8 cellular contexts compared by ENCODE assay signal in genomic region chr17:50056961-50057330, GRCh38. TPM values are rescaled to one million over a fixed set of nuclear protein-coding genes. Genes with fewer than 3 reads are reported as not detected.
A peak's percentile ranks its signal among the peaks of the same experiment; 100 is the strongest.
DNase-seq lines count a peak whose midpoint lies in the region; ATAC-seq and TF ChIP-seq lines count a peak whose summit lies in the region.

No MANE protein-coding gene starts in this region.

- no peak for TF ChIP-seq CTCF in GM12865 (IDR thresholded peaks at IDR 0.05; ENCODE audit: insufficient read depth, low read depth, low read length, missing control alignments)
- TF ChIP-seq CTCF in fibroblast of the aortic adventitia (IDR thresholded peaks at IDR 0.05; ENCODE audit: insufficient read depth, low read length) = no peak

- H3K4me3 ChIP-seq in GM12865 (ENCODE audit: low read depth, low read length) (peak overlapping the region; percentile 68), fibroblast of the aortic adventitia (ENCODE audit: low read depth, low read length) (peak overlapping the region; percentile 81), rectal smooth muscle tissue (ENCODE audit: low read length) (peak overlapping the region; percentile 86)

- no peaks in the 10 kb centered on the region for H3K27me3 ChIP-seq in rectal smooth muscle tissue (ENCODE audit: control insufficient read depth, insufficient read depth, low read length)

- H3K4me1 ChIP-seq in rectal smooth muscle tissue (ENCODE audit: control insufficient read depth, insufficient read depth, low read length) = peaks cover 33% of the 10 kb centered on the region

- peak overlapping the region; percentile 79 for H3K27ac ChIP-seq in rectal smooth muscle tissue (ENCODE audit: low read depth, low read length)

- no peaks in the 10 kb centered on the region for H3K36me3 ChIP-seq in rectal smooth muscle tissue (ENCODE audit: control insufficient read depth, insufficient read depth, low read length)

- no peak for DNase-seq in GM12865 (ENCODE audit: low read depth)
- DNase-seq in fibroblast of the aortic adventitia (ENCODE audit: low read depth) = no peak
- no peak for DNase-seq in NCI-H69 (lab: John Stamatoyannopoulos, UW)
- DNase-seq in MV-4-11 (lab: John Stamatoyannopoulos, UW) = no peak
- no peak for DNase-seq in NCI-H226

- ATAC-seq in SK-N-SH treated with all-trans-retinoic acid at 6 μM for 48 hours (peak; percentile 6), HG02970 (IDR thresholded peaks at IDR 0.05; ENCODE audit: low FRiP score, unreplicated experiment) (no peak)

- peak overlapping the region; percentile 12 for H3K9ac ChIP-seq in rectal smooth muscle tissue (ENCODE audit: low read length)

TF ChIP-seq in SK-N-SH treated with all-trans-retinoic acid at 6 μM for 48 hours, 23 proteins besides CTCF, POLR2A, EP300 and RAD21:
- TF ChIP-seq ARNTL (CRISPR knock-in tag; IDR thresholded peaks at IDR 0.05; ENCODE audit: borderline replicate concordance, low read depth) (no peak), ZNF8 (CRISPR knock-in tag; IDR thresholded peaks at IDR 0.05) (no peak), GLIS3 (CRISPR knock-in tag; IDR thresholded peaks at IDR 0.05) (no peak), ZNF70 (CRISPR knock-in tag; IDR thresholded peaks at IDR 0.05) (no peak), ZC3H10 (CRISPR knock-in tag; IDR thresholded peaks at IDR 0.05) (no peak), CSDC2 (CRISPR knock-in tag; IDR thresholded peaks at IDR 0.05) (no peak), ISL1 (CRISPR knock-in tag; IDR thresholded peaks at IDR 0.05) (no peak), ZFP3 (CRISPR knock-in tag; IDR thresholded peaks at IDR 0.05) (no peak), TCF4 (CRISPR knock-in tag; IDR thresholded peaks at IDR 0.05; ENCODE audit: borderline replicate concordance) (no peak), ZFP30 (CRISPR knock-in tag; IDR thresholded peaks at IDR 0.05) (no peak), PATZ1 (CRISPR knock-in tag; IDR thresholded peaks at IDR 0.05; ENCODE audit: borderline replicate concordance) (no peak), ZNF565 (CRISPR knock-in tag; conservative IDR thresholded peaks at IDR 0.05; ENCODE audit: low read depth) (no peak), CREB5 (CRISPR knock-in tag; IDR thresholded peaks at IDR 0.05; ENCODE audit: low read depth) (no peak), CSRNP3 (CRISPR knock-in tag; IDR thresholded peaks at IDR 0.05) (no peak), BACH2 (CRISPR knock-in tag; IDR thresholded peaks at IDR 0.05; ENCODE audit: borderline replicate concordance) (no peak), OSR1 (CRISPR knock-in tag; IDR thresholded peaks at IDR 0.05) (no peak), TOX (CRISPR knock-in tag; IDR thresholded peaks at IDR 0.05; ENCODE audit: borderline replicate concordance) (no peak)

RNA-seq across cellular contexts. Expression of gene ITGA3, which starts 1.0 kb away (rescaled TPM):
- 16.1 and 35.1 TPM in 2 replicates for total RNA-seq in fibroblast of the aortic adventitia (ENCODE audit: low replicate concordance)

RNA-seq across cellular contexts. Expression of gene PDK2, which starts 38.2 kb away (rescaled TPM):
- total RNA-seq in fibroblast of the aortic adventitia (ENCODE audit: low replicate concordance) = 13.2 and 37.8 TPM in 2 replicates
